ENCODE assay signal across 24 cellular contexts in genomic region chr17:36743130-36743529, GRCh38.
DNase-seq lines count a peak whose midpoint lies in the region; ATAC-seq, FAIRE-seq and TF ChIP-seq lines count a peak whose summit lies in the region.
"Had no signal": no experiment of that assay in that cellular context is flagged by ENCODE, and none has a peak within 500 bp of the region (broad histone marks: within the 10 kb centered on the region; RNA-seq: fewer than 3 reads in every experiment).

No MANE protein-coding gene starts in this region.

- TF ChIP-seq POLR2A in K562 (conservative IDR thresholded peaks at IDR 0.05) (no peak), esophagus muscularis mucosa (IDR thresholded peaks at IDR 0.05; ENCODE audit: low read depth) (no peak)

- H3K36me3 ChIP-seq in K562 (ENCODE audit: control insufficient read depth, insufficient read depth, low read length) (no peaks in the 10 kb centered on the region), upper lobe of right lung (no peaks in the 10 kb centered on the region), esophagus muscularis mucosa (no peaks in the 10 kb centered on the region)
- H3K36me3 ChIP-seq: adrenal gland had no signal

- H3K4me3 ChIP-seq in K562: no peak overlapping the region
- H3K4me3 ChIP-seq in upper lobe of right lung: no peak overlapping the region
- H3K4me3 ChIP-seq in esophagus muscularis mucosa: no peak overlapping the region
- H3K4me3 ChIP-seq: A549, adrenal gland, GM12878 had no signal

- H4K20me1 ChIP-seq in K562 (replicated peaks; ENCODE audit: control insufficient read depth, insufficient read depth, low read length): 0 out of 2 replicates have a peak, but pooled peaks cover 6% of the 10 kb centered on the region

- TF ChIP-seq CTCF in K562 (IDR thresholded peaks at IDR 0.05 in 2 of 3, conservative IDR thresholded peaks at IDR 0.05 in 1 of 3; ENCODE audit: insufficient read depth in 2 of 3, low read depth in 1 of 3, low read length in 3 of 3) (no peak), upper lobe of right lung (IDR thresholded peaks at IDR 0.05) (no peak), esophagus muscularis mucosa (IDR thresholded peaks at IDR 0.05) (no peak)

- no peak overlapping the region for H3K9ac ChIP-seq in K562 (ENCODE audit: insufficient read depth in 1 of 2, low read depth in 2 of 2, low read length in 2 of 2)

- H3K9me3 ChIP-seq in K562 (replicated peaks; ENCODE audit: control insufficient read depth, insufficient read depth, low read depth, low read length): no peaks in the 10 kb centered on the region; the same call in 1 of the 2 replicates
- no peaks in the 10 kb centered on the region for H3K9me3 ChIP-seq in upper lobe of right lung
- H3K9me3 ChIP-seq in esophagus muscularis mucosa: no peaks in the 10 kb centered on the region
- H3K9me3 ChIP-seq: A549 had no signal

- TF ChIP-seq EP300 in K562 (IDR thresholded peaks at IDR 0.05; ENCODE audit: low read length) (no peak), esophagus muscularis mucosa (IDR thresholded peaks at IDR 0.05) (no peak)

- H3K27ac ChIP-seq in K562 (ENCODE audit: extremely low read depth, low read depth, low read length) (no peak overlapping the region), upper lobe of right lung (no peak overlapping the region), esophagus muscularis mucosa (replicated peaks in 1 of 4) (no peak overlapping the region)
- H3K27ac ChIP-seq: A549, adrenal gland, foreskin keratinocyte had no signal

- intact Hi-C loops in K562 (cut with micrococcal nuclease): no loop called here
- intact Hi-C loops in upper lobe of right lung (cut with DNase I): no loop called here
- intact Hi-C loops in esophagus muscularis mucosa (cut with DNase I): no loop called here

- H3K27me3 ChIP-seq in K562 (ENCODE audit: control insufficient read depth in 2 of 2, insufficient read depth in 2 of 2, low read length in 2 of 2) (peaks cover 19 to 72% of the 10 kb centered on the region in 2 experiments), upper lobe of right lung (no peaks in the 10 kb centered on the region), esophagus muscularis mucosa (peaks cover 0 to 40% (median 0%) of the 10 kb centered on the region in 4 donors)
- H3K27me3 ChIP-seq: adrenal gland had no signal

- 12% methylated on average over 7 of the region's 7 CpGs for WGBS in K562 (ENCODE audit: insufficient coverage, low coverage, missing lambda C conversion rate)
- WGBS in esophagus muscularis mucosa: 80% methylated on average over 7 of the region's 7 CpGs

- no peak overlapping the region for H3K4me2 ChIP-seq in K562 (ENCODE audit: insufficient read depth, low read length)
- H3K4me2 ChIP-seq: A549 had no signal

- in situ Hi-C loops in K562 (cut with MboI): no loop called here

- FAIRE-seq in K562 (lab: Jason Lieb, UNC): no peak
- FAIRE-seq: A549, GM12878 had no signal

- peaks cover 3% of the 10 kb centered on the region for H3K9me1 ChIP-seq in K562 (ENCODE audit: control insufficient read depth, insufficient read depth, low read length)

- POLR2A ChIA-PET in K562 (lab: Yijun Ruan, JAX): interaction anchor here (0.6 to 1.1 kb wide), 3 partner anchors 8 to 434 kb away, joined by 3 read pairs; no protein-coding TSS in a partner anchor

- CTCF ChIA-PET in K562 (lab: Yijun Ruan, JAX; ENCODE audit: low intra/inter-chr PET ratio): no interaction called here

- peak overlapping the region; percentile 72; the same call in 1 of the 2 replicates for H2AFZ ChIP-seq in K562 (ENCODE audit: low read depth, low read length)

- TF ChIP-seq RAD21 in K562 (CRISPR knock-in tag; conservative IDR thresholded peaks at IDR 0.05 in 1 of 2, IDR thresholded peaks at IDR 0.05 in 1 of 2): no peak

- no TSS peak for BruUV-seq in K562 (replicated peaks; lab: Mats Ljungman, UMichigan)

- ATAC-seq in K562 (no peak), upper lobe of right lung (peak; percentile 80), GM18517 (IDR thresholded peaks at IDR 0.05; ENCODE audit: unreplicated experiment) (no peak)
- ATAC-seq: activated T-cell treated with anti-CD3 and anti-CD28 coated beads, Interleukin-2, amount 50 U/mL, for 4 hours; foreskin keratinocyte; GM12878; left cardiac atrium; T-helper 17 cell had no signal

- DNase-seq in NCI-H2227 (lab: John Stamatoyannopoulos, UW; ENCODE audit: unreplicated experiment) (peak; percentile 15), NCI-H2227 treated with DMSO at 0.1 percent for 48 hours (lab: John Stamatoyannopoulos, UW) (no peak), NCI-H2107 treated with DMSO at 0.1 percent for 48 hours (lab: John Stamatoyannopoulos, UW; ENCODE audit: unreplicated experiment) (peak; percentile 74), K562 (ENCODE audit: extremely low read depth in 1 of 4, low spot score in 3 of 4) (no peak), upper lobe of right lung (peak; percentile 79), superior temporal gyrus (ENCODE audit: extremely low spot score) (no peak), esophagus muscularis mucosa (ENCODE audit: extremely low spot score) (no peak)
- DNase-seq: activated CD4-positive, alpha-beta T cell treated with anti-CD3 and anti-CD28 coated beads for 48 hours; activated naive CD4-positive, alpha-beta T cell; activated T-cell treated with anti-CD3 and anti-CD28 coated beads, Interleukin-2, amount 50 U/mL, for 4 hours; adrenal gland; effector memory CD4-positive, alpha-beta T cell; foreskin keratinocyte; HCEC 1CT; left cardiac atrium; naive B cell; NCI-H1105 treated with DMSO at 0.1 percent for 48 hours; occipital lobe; RPMI8226; stimulated activated CD4-positive, alpha-beta T cell treated with anti-CD3 and anti-CD28 coated beads, Interleukin-1b, Interleukin-23, amount 100 ng/mL, for 48 hours; T-helper 17 cell had no signal

- no peaks in the 10 kb centered on the region for H3K79me2 ChIP-seq in K562 (ENCODE audit: control insufficient read depth, insufficient read depth, low read length)

- H3K4me1 ChIP-seq in K562 (replicated peaks in 1 of 2; ENCODE audit: control insufficient read depth in 2 of 2, insufficient read depth in 2 of 2, low read length in 2 of 2) (peaks cover 0 to 6% of the 10 kb centered on the region in 2 experiments; a peak in 2 of 5 replicates), upper lobe of right lung (no peaks in the 10 kb centered on the region), esophagus muscularis mucosa (no peaks in the 10 kb centered on the region)
- H3K4me1 ChIP-seq: A549, adrenal gland, foreskin keratinocyte had no signal

TF ChIP-seq in K562, 482 proteins besides CTCF, POLR2A, EP300 and RAD21:
- TF ChIP-seq HNRNPK (IDR thresholded peaks at IDR 0.05; ENCODE audit: low read depth, low read length, poor library complexity, severe bottlenecking) (no peak), SRSF3 (IDR thresholded peaks at IDR 0.05; ENCODE audit: insufficient read depth, low read length) (no peak), BRF1 (IDR thresholded peaks at IDR 0.05; ENCODE audit: borderline replicate concordance, extremely low read depth, insufficient read length) (no peak), RFX1 (IDR thresholded peaks at IDR 0.05) (no peak)

Comparison
In these comparisons a context has a peak if more than half of its experiments do, and no peak if none do; other contexts are left out.
1. DNase-seq: peak in NCI-H2227 (single experiment), NCI-H2107 treated with DMSO at 0.1 percent for 48 hours (single experiment) and upper lobe of right lung (single experiment); none in NCI-H2227 treated with DMSO at 0.1 percent for 48 hours (single experiment), K562 (0 of 4), superior temporal gyrus (single experiment) and esophagus muscularis mucosa (single experiment).